Comparison of ENCODE assay signal across 27 cellular contexts in genomic region chr10:33233191-33233590, GRCh38.
DNase-seq lines count a peak whose midpoint lies in the region; ATAC-seq and TF ChIP-seq lines count a peak whose summit lies in the region.
"Had no signal": no experiment of that assay in that cellular context is flagged by ENCODE, and none has a peak within 500 bp of the region (broad histone marks: within the 10 kb centered on the region; RNA-seq: fewer than 3 reads in every experiment).

No MANE protein-coding gene starts in this region.

- no peak for TF ChIP-seq EP300 in esophagus muscularis mucosa (IDR thresholded peaks at IDR 0.05)

- TF ChIP-seq CTCF in esophagus muscularis mucosa (IDR thresholded peaks at IDR 0.05) = no peak
- TF ChIP-seq CTCF in psoas muscle (IDR thresholded peaks at IDR 0.05) = no peak

- no peaks in the 10 kb centered on the region for H3K9me2 ChIP-seq in GM23248 (ENCODE audit: insufficient read depth)

- H3K27ac ChIP-seq in GM23248 (peak overlapping the region; percentile 91), esophagus muscularis mucosa (replicated peaks in 1 of 4) (peak overlapping the region in 1 of 4 donors; percentile 1), psoas muscle (peak overlapping the region; percentile 42)
- H3K27ac ChIP-seq: BLaER1, breast epithelium, pancreas, SJSA1, stomach, WERI-Rb-1 had no signal

- intact Hi-C loops in esophagus muscularis mucosa (cut with DNase I) = no loop called here
- intact Hi-C loops in psoas muscle (cut with DNase I) = no loop called here

- H3K36me3 ChIP-seq in GM23248 (ENCODE audit: low read depth) (no peaks in the 10 kb centered on the region), esophagus muscularis mucosa (peaks cover 0 to 7% (median 2%) of the 10 kb centered on the region in 4 donors), psoas muscle (ENCODE audit: insufficient read depth in 1 of 2, low read depth in 1 of 2) (peaks cover 0 to 3% of the 10 kb centered on the region in 2 donors)
- H3K36me3 ChIP-seq: BLaER1, breast epithelium, pancreas, stomach, tibial nerve, WERI-Rb-1 had no signal

- H4K20me1 ChIP-seq in GM23248 (ENCODE audit: insufficient read depth) = no peaks in the 10 kb centered on the region
- H4K20me1 ChIP-seq: BLaER1 had no signal

- H3K79me2 ChIP-seq in GM23248 (ENCODE audit: insufficient read depth) = peaks cover 82% of the 10 kb centered on the region

- H3K4me3 ChIP-seq in GM23248 (no peak overlapping the region), esophagus muscularis mucosa (no peak overlapping the region), psoas muscle (no peak overlapping the region)
- H3K4me3 ChIP-seq: BLaER1, breast epithelium, pancreas, SJSA1, stomach, tibial nerve had no signal

- H3K4me2 ChIP-seq in GM23248 (ENCODE audit: unreplicated experiment) = peak overlapping the region; percentile 55
- H3K4me2 ChIP-seq: BLaER1 had no signal

- no peak for TF ChIP-seq POLR2A in esophagus muscularis mucosa (IDR thresholded peaks at IDR 0.05; ENCODE audit: low read depth)

- WGBS in GM23248 (ENCODE audit: low coverage in 1 of 2, low lambda C conversion rate in 2 of 2, missing lambda C conversion rate in 2 of 2), 2 experiments = 95 to 96% methylated on average over 5 of the region's 5 CpGs
- WGBS in esophagus muscularis mucosa = 90% methylated on average over 5 of the region's 5 CpGs
- 60 to 79% (median 78%) methylated on average over 5 of the region's 5 CpGs for WGBS in psoas muscle, 3 donors

- H3K4me1 ChIP-seq in GM23248 (ENCODE audit: insufficient read depth) (peaks cover 70% of the 10 kb centered on the region), esophagus muscularis mucosa (peaks cover 32 to 77% (median 47%) of the 10 kb centered on the region in 4 donors), psoas muscle (peaks cover 6% of the 10 kb centered on the region)
- H3K4me1 ChIP-seq: BLaER1, breast epithelium, pancreas had no signal

- ATAC-seq in psoas muscle (no peak), HG03039 (IDR thresholded peaks at IDR 0.05; ENCODE audit: unreplicated experiment) (no peak), GM18511 (IDR thresholded peaks at IDR 0.05; ENCODE audit: unreplicated experiment) (no peak)
- ATAC-seq: naive thymus-derived CD8-positive, alpha-beta T cell; pancreas had no signal

- no peak overlapping the region for H3K9ac ChIP-seq in GM23248
- H3K9ac ChIP-seq: BLaER1 had no signal

- no peaks in the 10 kb centered on the region for H3K27me3 ChIP-seq in GM23248 (replicated peaks; ENCODE audit: insufficient read depth)
- H3K27me3 ChIP-seq in esophagus muscularis mucosa = no peaks in the 10 kb centered on the region
- H3K27me3 ChIP-seq in psoas muscle (ENCODE audit: insufficient read depth in 3 of 3, low read length in 2 of 3) = no peaks in the 10 kb centered on the region
- H3K27me3 ChIP-seq: BLaER1, breast epithelium, pancreas, SJSA1, stomach, tibial nerve had no signal

- DNase-seq in GM23248 = no peak
- DNase-seq in NCI-H146 treated with DMSO at 0.1 percent for 48 hours (lab: John Stamatoyannopoulos, UW; ENCODE audit: unreplicated experiment) = peak; percentile 3
- peak; percentile 37 for DNase-seq in esophagus muscularis mucosa (ENCODE audit: extremely low spot score)
- DNase-seq in psoas muscle = no peak
- DNase-seq in NCI-H345 treated with DMSO at 0.1 percent for 48 hours (lab: John Stamatoyannopoulos, UW; ENCODE audit: unreplicated experiment) = no peak
- no peak for DNase-seq in NCI-H2171 (lab: John Stamatoyannopoulos, UW)
- DNase-seq: activated CD4-positive, alpha-beta T cell treated with anti-CD3 and anti-CD28 coated beads for 48 hours; activated CD8-positive, alpha-beta memory T cell treated with anti-CD3 and anti-CD28 coated beads for 24 hours; amniotic stem cell; glutamatergic neuron; H9; MM.1S; naive thymus-derived CD8-positive, alpha-beta T cell; NCI-H345; NCI-H774; pancreas; stimulated activated CD4-positive, alpha-beta T cell treated with anti-CD3 and anti-CD28 coated beads, Interleukin-12 subunit alpha, Interleukin-12 subunit beta, amount 100 ng/mL, for 4 hours; stimulated activated CD4-positive, alpha-beta T cell treated with anti-CD3 and anti-CD28 coated beads, Interleukin-4, amount 100 ng/mL, for 1 hour; stomach; T1000; WERI-Rb-1 had no signal

- H3F3A ChIP-seq in GM23248 (ENCODE audit: insufficient read depth) = peaks cover 90% of the 10 kb centered on the region

- in situ Hi-C loops in GM23248 (cut with MboI) = no loop called here

- H3K9me3 ChIP-seq in GM23248 (ENCODE audit: low read depth) (no peaks in the 10 kb centered on the region), esophagus muscularis mucosa (no peaks in the 10 kb centered on the region), psoas muscle (no peaks in the 10 kb centered on the region)
- H3K9me3 ChIP-seq: BLaER1, breast epithelium, pancreas, SJSA1, stomach, tibial nerve had no signal

- H2AFZ ChIP-seq in GM23248 = no peak overlapping the region

Comparison
In these comparisons a context has a peak if more than half of its experiments do, and no peak if none do; other contexts are left out.
1. DNase-seq: peak in NCI-H146 treated with DMSO at 0.1 percent for 48 hours (single experiment) and esophagus muscularis mucosa (single experiment); none in GM23248 (single experiment), psoas muscle (0 of 2), NCI-H345 treated with DMSO at 0.1 percent for 48 hours (single experiment) and NCI-H2171 (single experiment).